ENCODE assay signal across 8 cellular contexts in genomic region chr20:62972270-62973032, GRCh38. TPM values are rescaled to one million over a fixed set of nuclear protein-coding genes. Genes with fewer than 3 reads are reported as not detected.
DNase-seq lines count a peak whose midpoint lies in the region; ATAC-seq and TF ChIP-seq lines count a peak whose summit lies in the region.

No MANE protein-coding gene starts in this region.

- H3K27ac ChIP-seq in WERI-Rb-1 (peak overlapping the region; percentile 35), spleen (no peak overlapping the region)

- DNase-seq in GF-D8 (lab: John Stamatoyannopoulos, UW) (peak; percentile 33), NCI-H2171 (lab: John Stamatoyannopoulos, UW) (peak; percentile 78), WERI-Rb-1 (peak; percentile 93), T47D (ENCODE audit: low read depth in 1 of 2, low spot score in 1 of 2) (peak; percentile 88 to 99), iPS-NIHi11 (ENCODE audit: low spot score) (peak; percentile 98), spleen (peak; percentile 95)

- TF ChIP-seq POLR2A in spleen (IDR thresholded peaks at IDR 0.05) = no peak

- H3K4me1 ChIP-seq in spleen = peaks cover 5 to 24% (median 18%) of the 10 kb centered on the region in 6 donors

- peak; percentile 79 for ATAC-seq in HG02759 (IDR thresholded peaks at IDR 0.05; ENCODE audit: unreplicated experiment)
- no peak for ATAC-seq in HG03139 (IDR thresholded peaks at IDR 0.05; ENCODE audit: unreplicated experiment)

- H3K27me3 ChIP-seq in WERI-Rb-1 (ENCODE audit: insufficient read depth, low read depth, severe bottlenecking) = no peaks in the 10 kb centered on the region
- peaks cover 0 to 78% (median 64%) of the 10 kb centered on the region in 7 donors for H3K27me3 ChIP-seq in spleen (replicated peaks in 1 of 7)

- TF ChIP-seq CTCF in WERI-Rb-1 (IDR thresholded peaks at IDR 0.05; ENCODE audit: low read depth, low read length) (peak; percentile 97), spleen (IDR thresholded peaks at IDR 0.05 in 8 of 11, conservative IDR thresholded peaks at IDR 0.05 in 3 of 11) (peak; percentile 79 to 95 (median 88))

- in situ Hi-C loops in T47D (cut with HindIII; ENCODE audit: low pct_unique_long_range_greater_than_20kb, low sequenced_read_pairs) = no loop called here

- intact Hi-C loops in spleen (cut with DNase I; ENCODE audit: low total_unique reads) = loop anchor here (2.0 kb wide), 1 partner anchor 36 kb away; no protein-coding TSS in a partner anchor

- H3K36me3 ChIP-seq in WERI-Rb-1 (no peaks in the 10 kb centered on the region), spleen (peaks cover 0 to 6% (median 0%) of the 10 kb centered on the region in 6 donors)

- 2 to 4% (median 3%) methylated on average over 33 to 45 of the region's 45 CpGs for WGBS in spleen, 5 donors

- H3K4me3 ChIP-seq in WERI-Rb-1 (ENCODE audit: low read depth, low read length) = peak overlapping the region; percentile 17; the same call in 1 of the 2 replicates
- peak overlapping the region in 6 of 8 donors; percentile 16 to 62 (median 24) for H3K4me3 ChIP-seq in spleen

- H3K9me3 ChIP-seq in WERI-Rb-1 (ENCODE audit: severe bottlenecking) (no peaks in the 10 kb centered on the region), spleen (no peaks in the 10 kb centered on the region)

RNA-seq across cellular contexts. Expression of gene SLC17A9, which starts 19.9 kb away (rescaled TPM):
- total RNA-seq in spleen = 10 to 100 TPM; 18.8 to 41.9 (median 31.4) TPM
- polyA plus RNA-seq in spleen = 10 to 100 TPM; 34.4 to 95.3 (median 41.5) TPM

RNA-seq across cellular contexts. Expression of gene BHLHE23, which starts 34.3 kb away (rescaled TPM):
- total RNA-seq in spleen = not detected
- polyA plus RNA-seq in spleen = not detected

RNA-seq across cellular contexts. Expression of gene GID8, which starts 34.5 kb away (rescaled TPM):
- 10 to 100 TPM; 26.5 to 33.3 (median 29.6) TPM for total RNA-seq in spleen
- 10 to 100 TPM in 2 of 3 donors, 1 to 10 TPM in 1; 9.7 to 12.9 (median 12.0) TPM for polyA plus RNA-seq in spleen

RNA-seq across cellular contexts. Expression of gene DIDO1, which starts 46.1 kb away (rescaled TPM):
- 10 to 100 TPM; 61.2 to 79.6 (median 76.0) TPM for total RNA-seq in spleen
- 10 to 100 TPM; 17.4 to 23.2 (median 17.8) TPM for polyA plus RNA-seq in spleen

Comparison
In these comparisons a context has a peak if more than half of its experiments do, and no peak if none do; other contexts are left out.
1. DNase-seq: peak in every context shown above with its lines; median percentile 98 in iPS-NIHi11; 95 in spleen; 94 in T47D; 93 in WERI-Rb-1; 78 in NCI-H2171; 33 in GF-D8.